ENCODE assay signal across 1 cellular context in the genomic region with DNA sequence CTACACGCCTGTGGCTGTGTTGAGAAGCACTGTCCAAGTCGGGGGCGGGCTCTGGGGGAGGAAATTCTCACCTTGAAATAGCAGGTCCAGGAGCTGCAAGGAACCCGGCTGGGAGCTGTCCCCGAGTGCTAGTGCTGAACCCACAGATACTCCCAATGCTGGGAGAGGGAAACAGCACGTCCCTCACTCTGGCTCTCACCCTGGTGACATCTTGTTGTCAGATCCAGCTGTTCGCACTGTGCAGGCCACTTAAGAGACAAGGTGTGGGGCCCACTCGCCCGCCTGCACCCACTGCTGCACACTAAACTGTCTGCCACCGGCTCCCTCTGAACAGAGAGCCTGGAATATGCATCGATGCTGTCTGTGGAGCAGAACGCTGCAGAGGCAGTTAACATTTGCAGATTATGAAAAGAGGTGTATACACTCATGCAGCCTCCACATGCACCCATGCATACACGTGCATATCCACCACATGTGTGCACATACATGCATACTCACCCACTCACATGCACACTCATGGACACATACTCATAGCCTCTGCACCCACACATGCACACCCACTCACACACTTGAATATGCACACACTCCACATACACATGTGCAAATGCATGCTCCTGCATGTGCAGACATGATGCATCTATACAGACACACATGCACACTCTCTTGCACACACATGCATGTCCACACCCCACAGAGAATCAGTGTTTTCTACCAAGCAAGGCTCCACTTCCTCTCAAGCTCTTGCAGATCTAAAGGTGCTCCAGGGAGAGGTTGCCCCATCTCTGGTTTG.
A peak's percentile ranks its signal among the peaks of the same experiment; 100 is the strongest.
TF ChIP-seq lines count a peak whose summit lies in the region.

No MANE protein-coding gene starts in this region.

TF ChIP-seq in HepG2, 621 proteins besides CTCF, POLR2A, EP300 and RAD21 (continued from another document and continues in another):
- TF ChIP-seq, protein P1, sequence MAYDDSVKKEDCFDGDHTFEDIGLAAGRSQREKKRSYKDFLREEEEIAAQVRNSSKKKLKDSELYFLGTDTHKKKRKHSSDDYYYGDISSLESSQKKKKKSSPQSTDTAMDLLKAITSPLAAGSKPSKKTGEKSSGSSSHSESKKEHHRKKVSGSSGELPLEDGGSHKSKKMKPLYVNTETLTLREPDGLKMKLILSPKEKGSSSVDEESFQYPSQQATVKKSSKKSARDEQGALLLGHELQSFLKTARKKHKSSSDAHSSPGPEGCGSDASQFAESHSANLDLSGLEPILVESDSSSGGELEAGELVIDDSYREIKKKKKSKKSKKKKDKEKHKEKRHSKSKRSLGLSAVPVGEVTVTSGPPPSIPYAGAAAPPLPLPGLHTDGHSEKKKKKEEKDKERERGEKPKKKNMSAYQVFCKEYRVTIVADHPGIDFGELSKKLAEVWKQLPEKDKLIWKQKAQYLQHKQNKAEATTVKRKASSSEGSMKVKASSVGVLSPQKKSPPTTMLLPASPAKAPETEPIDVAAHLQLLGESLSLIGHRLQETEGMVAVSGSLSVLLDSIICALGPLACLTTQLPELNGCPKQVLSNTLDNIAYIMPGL (CRISPR knock-in tag; IDR thresholded peaks at IDR 0.05; ENCODE audit: borderline replicate concordance in 1 of 2, low read depth in 1 of 2), result peak in 1 of 2 experiments; percentile 31; a peak in 1 of 4 replicates
- peak; percentile 51; the same call in 1 of the 2 replicates for TF ChIP-seq SP140L (CRISPR knock-in tag; IDR thresholded peaks at IDR 0.05; ENCODE audit: borderline replicate concordance)
- TF ChIP-seq ZNF563 (CRISPR knock-in tag; IDR thresholded peaks at IDR 0.05), result peak; percentile 52; the same call in 1 of the 2 replicates
- TF ChIP-seq, protein P2, sequence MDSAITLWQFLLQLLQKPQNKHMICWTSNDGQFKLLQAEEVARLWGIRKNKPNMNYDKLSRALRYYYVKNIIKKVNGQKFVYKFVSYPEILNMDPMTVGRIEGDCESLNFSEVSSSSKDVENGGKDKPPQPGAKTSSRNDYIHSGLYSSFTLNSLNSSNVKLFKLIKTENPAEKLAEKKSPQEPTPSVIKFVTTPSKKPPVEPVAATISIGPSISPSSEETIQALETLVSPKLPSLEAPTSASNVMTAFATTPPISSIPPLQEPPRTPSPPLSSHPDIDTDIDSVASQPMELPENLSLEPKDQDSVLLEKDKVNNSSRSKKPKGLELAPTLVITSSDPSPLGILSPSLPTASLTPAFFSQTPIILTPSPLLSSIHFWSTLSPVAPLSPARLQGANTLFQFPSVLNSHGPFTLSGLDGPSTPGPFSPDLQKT (CRISPR knock-in tag; IDR thresholded peaks at IDR 0.05; ENCODE audit: borderline replicate concordance), result 0 out of 2 replicates have a peak, but pooled peaks have one; percentile 42
- TF ChIP-seq ZBTB21 (CRISPR knock-in tag; IDR thresholded peaks at IDR 0.05), result peak; percentile 23; the same call in 1 of the 2 replicates
- TF ChIP-seq SKI (IDR thresholded peaks at IDR 0.05; ENCODE audit: partially characterized antibody), result no peak
- no peak for TF ChIP-seq ZNF180 (CRISPR knock-in tag; IDR thresholded peaks at IDR 0.05; ENCODE audit: borderline replicate concordance, low read depth)
- peak in 1 of 2 experiments; percentile 70; a peak in 1 of 4 replicates for TF ChIP-seq KLF16 (CRISPR knock-in tag; IDR thresholded peaks at IDR 0.05)
- no peak for TF ChIP-seq STAG1 (CRISPR knock-in tag; IDR thresholded peaks at IDR 0.05)
- TF ChIP-seq ZNF30 (CRISPR knock-in tag; IDR thresholded peaks at IDR 0.05), result no peak
- TF ChIP-seq MEF2D (CRISPR knock-in tag; IDR thresholded peaks at IDR 0.05), result peak; percentile 73; the same call in 1 of the 2 replicates
- no peak for TF ChIP-seq ATM (IDR thresholded peaks at IDR 0.05; ENCODE audit: borderline replicate concordance)
- no peak for TF ChIP-seq NBN (conservative IDR thresholded peaks at IDR 0.05)
- no peak for TF ChIP-seq TARDBP (CRISPR knock-in tag; IDR thresholded peaks at IDR 0.05)
- TF ChIP-seq, protein P3, sequence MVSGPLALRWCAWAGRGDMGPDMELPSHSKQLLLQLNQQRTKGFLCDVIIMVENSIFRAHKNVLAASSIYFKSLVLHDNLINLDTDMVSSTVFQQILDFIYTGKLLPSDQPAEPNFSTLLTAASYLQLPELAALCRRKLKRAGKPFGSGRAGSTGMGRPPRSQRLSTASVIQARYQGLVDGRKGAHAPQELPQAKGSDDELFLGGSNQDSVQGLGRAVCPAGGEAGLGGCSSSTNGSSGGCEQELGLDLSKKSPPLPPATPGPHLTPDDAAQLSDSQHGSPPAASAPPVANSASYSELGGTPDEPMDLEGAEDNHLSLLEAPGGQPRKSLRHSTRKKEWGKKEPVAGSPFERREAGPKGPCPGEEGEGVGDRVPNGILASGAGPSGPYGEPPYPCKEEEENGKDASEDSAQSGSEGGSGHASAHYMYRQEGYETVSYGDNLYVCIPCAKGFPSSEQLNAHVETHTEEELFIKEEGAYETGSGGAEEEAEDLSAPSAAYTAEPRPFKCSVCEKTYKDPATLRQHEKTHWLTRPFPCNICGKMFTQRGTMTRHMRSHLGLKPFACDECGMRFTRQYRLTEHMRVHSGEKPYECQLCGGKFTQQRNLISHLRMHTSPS (CRISPR knock-in tag; IDR thresholded peaks at IDR 0.05; ENCODE audit: low read depth), result no peak
- TF ChIP-seq ZKSCAN8 (CRISPR knock-in tag; IDR thresholded peaks at IDR 0.05; ENCODE audit: borderline replicate concordance), result 0 out of 2 replicates have a peak, but pooled peaks have one; percentile 34
- TF ChIP-seq IKZF1 (IDR thresholded peaks at IDR 0.05), result no peak
- TF ChIP-seq, protein P4, sequence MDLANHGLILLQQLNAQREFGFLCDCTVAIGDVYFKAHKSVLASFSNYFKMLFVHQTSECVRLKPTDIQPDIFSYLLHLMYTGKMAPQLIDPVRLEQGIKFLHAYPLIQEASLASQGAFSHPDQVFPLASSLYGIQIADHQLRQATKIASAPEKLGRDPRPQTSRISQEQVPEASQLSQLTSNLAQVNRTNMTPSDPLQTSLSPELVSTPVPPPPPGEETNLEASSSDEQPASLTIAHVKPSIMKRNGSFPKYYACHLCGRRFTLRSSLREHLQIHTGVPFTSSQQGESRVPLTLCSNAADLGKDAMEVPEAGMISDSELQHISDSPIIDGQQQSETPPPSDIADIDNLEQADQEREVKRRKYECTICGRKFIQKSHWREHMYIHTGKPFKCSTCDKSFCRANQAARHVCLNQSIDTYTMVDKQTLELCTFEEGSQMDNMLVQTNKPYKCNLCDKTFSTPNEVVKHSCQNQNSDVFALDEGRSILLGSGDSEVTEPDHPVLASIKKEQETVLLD (CRISPR knock-in tag; IDR thresholded peaks at IDR 0.05; ENCODE audit: low read depth), result 0 out of 2 replicates have a peak, but pooled peaks have one; percentile 28
- TF ChIP-seq ZNF160 (CRISPR knock-in tag; IDR thresholded peaks at IDR 0.05), result peak; percentile 72; the same call in 1 of the 2 replicates
- 0 out of 2 replicates have a peak, but pooled peaks have one; percentile 14 for TF ChIP-seq ZNF7 (CRISPR knock-in tag; IDR thresholded peaks at IDR 0.05)
- TF ChIP-seq, protein P5, sequence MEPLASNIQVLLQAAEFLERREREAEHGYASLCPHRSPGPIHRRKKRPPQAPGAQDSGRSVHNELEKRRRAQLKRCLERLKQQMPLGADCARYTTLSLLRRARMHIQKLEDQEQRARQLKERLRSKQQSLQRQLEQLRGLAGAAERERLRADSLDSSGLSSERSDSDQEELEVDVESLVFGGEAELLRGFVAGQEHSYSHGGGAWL (CRISPR knock-in tag; IDR thresholded peaks at IDR 0.05), result peak; percentile 62; the same call in 1 of the 2 replicates
- no peak for TF ChIP-seq NFE2L1 (CRISPR knock-in tag; IDR thresholded peaks at IDR 0.05; ENCODE audit: borderline replicate concordance)
- TF ChIP-seq, protein P6, sequence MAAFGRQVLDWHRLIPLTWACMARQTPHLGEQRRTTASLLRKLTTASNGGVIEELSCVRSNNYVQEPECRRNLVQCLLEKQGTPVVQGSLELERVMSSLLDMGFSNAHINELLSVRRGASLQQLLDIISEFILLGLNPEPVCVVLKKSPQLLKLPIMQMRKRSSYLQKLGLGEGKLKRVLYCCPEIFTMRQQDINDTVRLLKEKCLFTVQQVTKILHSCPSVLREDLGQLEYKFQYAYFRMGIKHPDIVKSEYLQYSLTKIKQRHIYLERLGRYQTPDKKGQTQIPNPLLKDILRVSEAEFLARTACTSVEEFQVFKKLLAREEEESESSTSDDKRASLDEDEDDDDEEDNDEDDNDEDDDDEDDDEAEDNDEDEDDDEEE (CRISPR knock-in tag; IDR thresholded peaks at IDR 0.05), result peak; percentile 80; the same call in 1 of the 2 replicates
- no peak for TF ChIP-seq KMT2A (CRISPR knock-in tag; IDR thresholded peaks at IDR 0.05)
- peak; percentile 74; the same call in 1 of the 2 replicates for TF ChIP-seq TSC22D2 (CRISPR knock-in tag; IDR thresholded peaks at IDR 0.05; ENCODE audit: borderline replicate concordance)
- TF ChIP-seq, protein P7, sequence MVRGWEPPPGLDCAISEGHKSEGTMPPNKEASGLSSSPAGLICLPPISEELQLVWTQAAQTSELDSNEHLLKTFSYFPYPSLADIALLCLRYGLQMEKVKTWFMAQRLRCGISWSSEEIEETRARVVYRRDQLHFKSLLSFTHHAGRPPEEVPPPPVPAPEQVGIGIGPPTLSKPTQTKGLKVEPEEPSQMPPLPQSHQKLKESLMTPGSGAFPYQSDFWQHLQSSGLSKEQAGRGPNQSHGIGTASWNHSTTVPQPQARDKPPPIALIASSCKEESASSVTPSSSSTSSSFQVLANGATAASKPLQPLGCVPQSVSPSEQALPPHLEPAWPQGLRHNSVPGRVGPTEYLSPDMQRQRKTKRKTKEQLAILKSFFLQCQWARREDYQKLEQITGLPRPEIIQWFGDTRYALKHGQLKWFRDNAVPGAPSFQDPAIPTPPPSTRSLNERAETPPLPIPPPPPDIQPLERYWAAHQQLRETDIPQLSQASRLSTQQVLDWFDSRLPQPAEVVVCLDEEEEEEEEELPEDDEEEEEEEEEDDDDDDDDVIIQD (CRISPR knock-in tag; IDR thresholded peaks at IDR 0.05; ENCODE audit: low read depth), result no peak
- TF ChIP-seq, protein P8, sequence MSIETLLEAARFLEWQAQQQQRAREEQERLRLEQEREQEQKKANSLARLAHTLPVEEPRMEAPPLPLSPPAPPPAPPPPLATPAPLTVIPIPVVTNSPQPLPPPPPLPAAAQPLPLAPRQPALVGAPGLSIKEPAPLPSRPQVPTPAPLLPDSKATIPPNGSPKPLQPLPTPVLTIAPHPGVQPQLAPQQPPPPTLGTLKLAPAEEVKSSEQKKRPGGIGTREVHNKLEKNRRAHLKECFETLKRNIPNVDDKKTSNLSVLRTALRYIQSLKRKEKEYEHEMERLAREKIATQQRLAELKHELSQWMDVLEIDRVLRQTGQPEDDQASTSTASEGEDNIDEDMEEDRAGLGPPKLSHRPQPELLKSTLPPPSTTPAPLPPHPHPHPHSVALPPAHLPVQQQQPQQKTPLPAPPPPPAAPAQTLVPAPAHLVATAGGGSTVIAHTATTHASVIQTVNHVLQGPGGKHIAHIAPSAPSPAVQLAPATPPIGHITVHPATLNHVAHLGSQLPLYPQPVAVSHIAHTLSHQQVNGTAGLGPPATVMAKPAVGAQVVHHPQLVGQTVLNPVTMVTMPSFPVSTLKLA (IDR thresholded peaks at IDR 0.05), result peak; percentile 95
- TF ChIP-seq PHF20 (CRISPR knock-in tag; IDR thresholded peaks at IDR 0.05), result no peak
- TF ChIP-seq MIER3 (CRISPR knock-in tag; IDR thresholded peaks at IDR 0.05; ENCODE audit: borderline replicate concordance), result peak; percentile 38; the same call in 1 of the 2 replicates
- TF ChIP-seq, protein P9, sequence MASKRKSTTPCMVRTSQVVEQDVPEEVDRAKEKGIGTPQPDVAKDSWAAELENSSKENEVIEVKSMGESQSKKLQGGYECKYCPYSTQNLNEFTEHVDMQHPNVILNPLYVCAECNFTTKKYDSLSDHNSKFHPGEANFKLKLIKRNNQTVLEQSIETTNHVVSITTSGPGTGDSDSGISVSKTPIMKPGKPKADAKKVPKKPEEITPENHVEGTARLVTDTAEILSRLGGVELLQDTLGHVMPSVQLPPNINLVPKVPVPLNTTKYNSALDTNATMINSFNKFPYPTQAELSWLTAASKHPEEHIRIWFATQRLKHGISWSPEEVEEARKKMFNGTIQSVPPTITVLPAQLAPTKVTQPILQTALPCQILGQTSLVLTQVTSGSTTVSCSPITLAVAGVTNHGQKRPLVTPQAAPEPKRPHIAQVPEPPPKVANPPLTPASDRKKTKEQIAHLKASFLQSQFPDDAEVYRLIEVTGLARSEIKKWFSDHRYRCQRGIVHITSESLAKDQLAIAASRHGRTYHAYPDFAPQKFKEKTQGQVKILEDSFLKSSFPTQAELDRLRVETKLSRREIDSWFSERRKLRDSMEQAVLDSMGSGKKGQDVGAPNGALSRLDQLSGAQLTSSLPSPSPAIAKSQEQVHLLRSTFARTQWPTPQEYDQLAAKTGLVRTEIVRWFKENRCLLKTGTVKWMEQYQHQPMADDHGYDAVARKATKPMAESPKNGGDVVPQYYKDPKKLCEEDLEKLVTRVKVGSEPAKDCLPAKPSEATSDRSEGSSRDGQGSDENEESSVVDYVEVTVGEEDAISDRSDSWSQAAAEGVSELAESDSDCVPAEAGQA (IDR thresholded peaks at IDR 0.05; ENCODE audit: low read depth), result no peak
- TF ChIP-seq, protein P9 (CRISPR knock-in tag; IDR thresholded peaks at IDR 0.05; ENCODE audit: borderline replicate concordance), result no peak
- 0 out of 2 replicates have a peak, but pooled peaks have one; percentile 77 for TF ChIP-seq KDM4B (CRISPR knock-in tag; IDR thresholded peaks at IDR 0.05)
- TF ChIP-seq ZBTB20 (CRISPR knock-in tag; IDR thresholded peaks at IDR 0.05; ENCODE audit: borderline replicate concordance, low read depth), result peak; percentile 54; the same call in 1 of the 2 replicates
- TF ChIP-seq, protein P10, sequence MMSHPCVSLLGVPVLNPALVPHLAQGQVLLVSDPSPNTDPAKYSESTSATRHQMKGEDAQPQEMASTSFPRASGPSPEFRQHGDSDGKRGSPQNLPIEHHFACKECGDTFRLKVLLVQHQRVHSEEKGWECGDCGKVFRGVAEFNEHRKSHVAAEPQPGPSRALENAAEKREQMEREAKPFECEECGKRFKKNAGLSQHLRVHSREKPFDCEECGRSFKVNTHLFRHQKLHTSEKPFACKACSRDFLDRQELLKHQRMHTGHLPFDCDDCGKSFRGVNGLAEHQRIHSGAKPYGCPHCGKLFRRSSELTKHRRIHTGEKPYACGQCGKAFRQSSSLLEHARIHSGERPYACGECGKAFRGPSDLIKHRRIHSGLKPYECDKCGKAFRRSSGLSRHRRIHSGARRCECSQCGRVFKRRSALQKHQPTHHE (CRISPR knock-in tag; IDR thresholded peaks at IDR 0.05; ENCODE audit: borderline replicate concordance), result no peak
- peak; percentile 86; the same call in 1 of the 2 replicates for TF ChIP-seq ZSCAN9 (CRISPR knock-in tag; IDR thresholded peaks at IDR 0.05; ENCODE audit: borderline replicate concordance)
- TF ChIP-seq ZNF598 (CRISPR knock-in tag; IDR thresholded peaks at IDR 0.05; ENCODE audit: borderline replicate concordance), result no peak
- TF ChIP-seq DMAP1 (CRISPR knock-in tag; IDR thresholded peaks at IDR 0.05), result no peak
